ENCODE assay signal across 10 cellular contexts in the genomic region with DNA sequence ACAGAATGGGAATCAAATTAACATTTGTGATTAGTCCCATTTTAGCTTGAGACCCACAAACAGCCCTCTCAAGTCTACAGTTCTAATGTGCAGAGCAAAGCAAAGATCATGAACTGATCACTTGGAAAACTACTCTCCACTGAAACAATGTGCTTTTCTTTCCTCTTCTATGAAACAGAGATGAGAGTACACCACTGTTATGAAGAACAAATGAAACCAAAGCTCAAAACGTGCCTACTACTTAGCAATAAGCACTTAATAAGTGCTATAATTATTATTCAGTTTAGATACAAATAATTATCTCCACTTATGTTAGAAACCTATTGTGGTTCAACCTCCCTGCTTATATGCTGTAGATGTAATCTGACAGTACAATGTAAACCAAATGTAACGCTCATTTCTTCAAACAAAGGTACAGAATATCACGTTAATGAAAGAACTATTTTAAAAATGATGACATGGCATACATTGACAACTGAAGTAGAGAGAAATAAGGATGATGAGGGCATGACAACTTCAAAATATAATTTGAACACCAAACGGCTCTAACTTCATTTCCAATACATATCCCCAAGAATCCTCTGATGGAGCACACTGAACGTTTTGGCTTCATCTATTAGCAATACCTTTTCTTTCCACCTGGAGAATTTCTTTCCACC. TPM values are rescaled to one million over a fixed set of nuclear protein-coding genes. Genes with fewer than 3 reads are reported as not detected.
DNase-seq lines count a peak whose midpoint lies in the region; ATAC-seq and TF ChIP-seq lines count a peak whose summit lies in the region.
"Had no signal": no experiment of that assay in that cellular context is flagged by ENCODE, and none has a peak within 500 bp of the region (broad histone marks: within the 10 kb centered on the region; RNA-seq: fewer than 3 reads in every experiment).

No MANE protein-coding gene starts in this region.

- peak overlapping the region; percentile 89 for H3K4me2 ChIP-seq in DND-41 (ENCODE audit: insufficient read depth, low read length)
- H3K4me2 ChIP-seq in KMS-11: peak overlapping the region; percentile 88; the same call in 1 of the 2 replicates
- peak overlapping the region; percentile 90 for H3K4me2 ChIP-seq in neural progenitor cell

- peaks cover 2% of the 10 kb centered on the region for H3K27me3 Mint-ChIP-seq in neural progenitor cell (ENCODE audit: insufficient read depth, low read depth)

- H3K27ac ChIP-seq in DND-41 (ENCODE audit: low read length) (no peak overlapping the region), KMS-11 (no peak overlapping the region), neural progenitor cell (no peak overlapping the region), ovary (no peak overlapping the region)

- peaks cover 7% of the 10 kb centered on the region for H3K36me3 Mint-ChIP-seq in neural progenitor cell

- H3K4me1 ChIP-seq in DND-41 (ENCODE audit: insufficient read depth, low read length) (peaks cover 47% of the 10 kb centered on the region), KMS-11 (ENCODE audit: low read depth, poor library complexity, severe bottlenecking) (peaks cover 34% of the 10 kb centered on the region), endocrine pancreas (ENCODE audit: control insufficient read depth, insufficient read depth, low read length) (peaks cover 37% of the 10 kb centered on the region), neural progenitor cell (peaks cover 24% of the 10 kb centered on the region), ovary (ENCODE audit: insufficient read depth) (peaks cover 6% of the 10 kb centered on the region)

- H3K4me1 Mint-ChIP-seq in neural progenitor cell: peaks cover 38% of the 10 kb centered on the region

- H3K27ac Mint-ChIP-seq in neural progenitor cell: no peak overlapping the region

- intact Hi-C loops in ovary (cut with DNase I): loop anchor here in 2 of 4 donors (5.0 to 10.0 kb wide), 2 partner anchors 238 to 285 kb away; a partner anchor contains a TSS

- peaks cover 74% of the 10 kb centered on the region for H4K20me1 ChIP-seq in DND-41 (ENCODE audit: insufficient read depth, low read length)
- H4K20me1 ChIP-seq in KMS-11 (ENCODE audit: insufficient read depth): peaks cover 4% of the 10 kb centered on the region; the same call in 1 of the 2 replicates
- peaks cover 80% of the 10 kb centered on the region for H4K20me1 ChIP-seq in neural progenitor cell (ENCODE audit: low read depth)

- H3K27me3 ChIP-seq in DND-41 (ENCODE audit: insufficient read depth, low read length, poor library complexity) (no peaks in the 10 kb centered on the region), KMS-11 (ENCODE audit: insufficient read depth, low read depth) (no peaks in the 10 kb centered on the region), endocrine pancreas (ENCODE audit: control insufficient read depth, insufficient read depth, low read length) (no peaks in the 10 kb centered on the region), neural progenitor cell (no peaks in the 10 kb centered on the region), ovary (no peaks in the 10 kb centered on the region)

- DNase-seq in DND-41 (no peak), neural progenitor cell (ENCODE audit: low spot score) (no peak), NCI-H1105 treated with DMSO at 0.1 percent for 48 hours (lab: John Stamatoyannopoulos, UW) (no peak), ovary (no peak), NCI-H146 treated with DMSO at 0.1 percent for 48 hours (lab: John Stamatoyannopoulos, UW; ENCODE audit: unreplicated experiment) (no peak)
- DNase-seq: NCI-H524; stimulated activated CD4-positive, alpha-beta T cell treated with anti-CD3 and anti-CD28 coated beads, Interleukin-12 subunit alpha, Interleukin-12 subunit beta, amount 100 ng/mL, for 4 hours had no signal

- H3K4me3 ChIP-seq in DND-41 (ENCODE audit: low read depth in 1 of 2, low read length in 2 of 2) (peak overlapping the region in 1 of 2 experiments; percentile 98; a peak in 2 of 4 replicates), KMS-11 (IDR thresholded peaks at IDR 0.05; ENCODE audit: insufficient read depth, low read depth, low read length) (no peak overlapping the region), endocrine pancreas (ENCODE audit: control insufficient read depth, insufficient read depth, low read length) (peak overlapping the region; percentile 97), neural progenitor cell (peak overlapping the region; percentile 73), ovary (no peak overlapping the region)

- H3K9me3 ChIP-seq in DND-41 (ENCODE audit: insufficient read depth, low read length, severe bottlenecking): no peaks in the 10 kb centered on the region
- H3K9me3 ChIP-seq in endocrine pancreas (ENCODE audit: control insufficient read depth, low read length): no peaks in the 10 kb centered on the region
- H3K9me3 ChIP-seq in neural progenitor cell (ENCODE audit: low read depth): no peaks in the 10 kb centered on the region
- H3K9me3 ChIP-seq in ovary: no peaks in the 10 kb centered on the region

- H3K9me3 Mint-ChIP-seq in neural progenitor cell: no peaks in the 10 kb centered on the region

- TF ChIP-seq CTCF in DND-41 (IDR thresholded peaks at IDR 0.05; ENCODE audit: borderline replicate concordance, extremely low read depth, low read length, poor library complexity, severe bottlenecking) (no peak), KMS-11 (conservative IDR thresholded peaks at IDR 0.05; ENCODE audit: low read depth, low read length) (no peak), neural progenitor cell (IDR thresholded peaks at IDR 0.05) (no peak), ovary (IDR thresholded peaks at IDR 0.05) (no peak)

- TF ChIP-seq EP300 in ovary (IDR thresholded peaks at IDR 0.05): no peak

- H2AFZ ChIP-seq in DND-41 (ENCODE audit: low read depth, low read length) (no peak overlapping the region), KMS-11 (ENCODE audit: low read depth) (no peak overlapping the region), neural progenitor cell (replicated peaks) (no peak overlapping the region)

- 53 to 58% (median 58%) methylated on average over 5 of the region's 5 CpGs for WGBS in ovary, 3 donors

- no peak overlapping the region for H3K4me3 Mint-ChIP-seq in neural progenitor cell

- H3K9ac ChIP-seq in DND-41 (ENCODE audit: low read depth, low read length) (peak overlapping the region; percentile 93; the same call in 1 of the 2 replicates), KMS-11 (no peak overlapping the region), endocrine pancreas (ENCODE audit: control insufficient read depth, insufficient read depth, low read length) (no peak overlapping the region), neural progenitor cell (no peak overlapping the region)

- peaks cover 18% of the 10 kb centered on the region for H3F3A ChIP-seq in neural progenitor cell (ENCODE audit: low read depth)

- peaks cover 25% of the 10 kb centered on the region for H3K36me3 ChIP-seq in DND-41 (ENCODE audit: insufficient read depth, low read length)
- no peaks in the 10 kb centered on the region for H3K36me3 ChIP-seq in KMS-11 (ENCODE audit: insufficient read depth)
- no peaks in the 10 kb centered on the region for H3K36me3 ChIP-seq in endocrine pancreas (ENCODE audit: control insufficient read depth, insufficient read depth, low read length)
- H3K36me3 ChIP-seq in neural progenitor cell: peaks cover 5% of the 10 kb centered on the region
- H3K36me3 ChIP-seq in ovary: no peaks in the 10 kb centered on the region

- H3K79me2 ChIP-seq in DND-41 (ENCODE audit: insufficient read depth, low read length): peaks cover 94% of the 10 kb centered on the region
- H3K79me2 ChIP-seq in KMS-11 (ENCODE audit: insufficient read depth, low read depth): peaks cover 71% of the 10 kb centered on the region
- peaks cover 92% of the 10 kb centered on the region for H3K79me2 ChIP-seq in neural progenitor cell (ENCODE audit: low read depth)

- no peak for ATAC-seq in DND-41 (ENCODE audit: insufficient read depth, low read depth)
- no peak for ATAC-seq in HG03442 (IDR thresholded peaks at IDR 0.05; ENCODE audit: unreplicated experiment)

- TF ChIP-seq POLR2A in ovary (IDR thresholded peaks at IDR 0.05): no peak

RNA-seq across cellular contexts. Expression of a gene that starts 2.0 kb away (rescaled TPM):
- total RNA-seq in neural progenitor cell (ENCODE audit: low replicate concordance): 89.7 and 115 TPM in 2 replicates
- total RNA-seq in ovary: 10 to 100 TPM; 29.2 to 92.0 (median 75.7) TPM
- 10 to 100 TPM; 27.6 to 67.5 TPM for polyA plus RNA-seq in ovary

RNA-seq across cellular contexts. Expression of a gene that starts 2.5 kb away (rescaled TPM):
- total RNA-seq in neural progenitor cell (ENCODE audit: low replicate concordance): 95.3 and 122 TPM in 2 replicates
- 1 to 10 TPM in 4 of 7 donors, under 1 TPM in 3; 0.50 to 2.2 (median 1.6) TPM for total RNA-seq in ovary
- 1 to 10 TPM; 1.5 to 2.2 TPM for polyA plus RNA-seq in ovary

Comparison
In these comparisons a context has a peak if more than half of its experiments do, and no peak if none do; other contexts are left out.
1. H3K4me3 ChIP-seq: peak in endocrine pancreas (single experiment) and neural progenitor cell (single experiment); none in KMS-11 (single experiment) and ovary (single experiment).
2. RNA of a gene that starts 2.5 kb away (total RNA-seq): 95.3 to 122 TPM in neural progenitor cell; 0.50 to 2.2 TPM in ovary; every median in the first group is over 10 times any median in the second.
3. Peak in every context shown above with its lines, with median percentiles within 50 percentile points of each other: H3K4me2 ChIP-seq.